Comparison of ENCODE assay signal across 15 cellular contexts in the genomic region with DNA sequence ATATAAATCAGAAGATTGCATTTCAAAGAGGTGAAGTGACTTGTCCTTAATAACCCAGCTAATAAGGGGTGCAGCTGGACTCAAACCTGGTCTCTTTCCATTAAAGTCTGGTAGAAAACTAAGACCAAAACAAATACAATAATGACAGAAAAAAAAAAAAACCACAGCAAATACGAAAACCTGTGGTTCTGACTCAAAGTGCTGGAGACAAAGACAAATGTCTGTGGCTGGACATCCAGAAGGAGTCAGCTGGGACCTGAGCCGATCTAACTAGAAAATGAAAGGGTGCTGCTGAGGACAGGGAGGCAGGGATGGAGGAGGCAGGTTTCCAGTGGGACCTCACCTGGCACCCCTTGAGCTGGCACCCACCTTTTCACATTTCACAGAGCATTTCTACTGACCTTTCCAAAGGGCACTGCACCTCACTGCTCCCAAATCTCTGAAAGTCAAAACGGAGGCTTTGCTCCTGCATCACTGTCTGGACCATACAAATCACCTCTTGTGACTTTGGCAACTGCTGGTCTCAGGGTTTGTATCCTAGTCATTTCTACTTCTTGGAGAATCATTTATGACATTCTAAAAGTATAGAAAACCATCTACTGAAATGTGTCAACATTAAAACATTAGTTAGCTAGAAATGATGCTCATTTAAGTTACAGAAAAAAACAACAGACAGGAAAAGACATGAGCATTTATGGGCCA.
DNase-seq lines count a peak whose midpoint lies in the region; ATAC-seq and TF ChIP-seq lines count a peak whose summit lies in the region.
"Had no signal": no experiment of that assay in that cellular context is flagged by ENCODE, and none has a peak within 500 bp of the region (broad histone marks: within the 10 kb centered on the region; RNA-seq: fewer than 3 reads in every experiment).

No MANE protein-coding gene starts in this region.

- H3K27ac Mint-ChIP-seq in central memory CD8-positive, alpha-beta T cell (ENCODE audit: low read depth) = peak overlapping the region; percentile 13
- no peak overlapping the region for H3K27ac Mint-ChIP-seq in glutamatergic neuron (ENCODE audit: unreplicated experiment)
- H3K27ac Mint-ChIP-seq in effector memory CD8-positive, alpha-beta T cell = no peak overlapping the region

- H3K9me3 Mint-ChIP-seq in central memory CD8-positive, alpha-beta T cell = no peaks in the 10 kb centered on the region
- H3K9me3 Mint-ChIP-seq in glutamatergic neuron (ENCODE audit: unreplicated experiment) = peaks cover 4% of the 10 kb centered on the region
- H3K9me3 Mint-ChIP-seq in effector memory CD8-positive, alpha-beta T cell = no peaks in the 10 kb centered on the region

- no peak overlapping the region for H3K4me3 Mint-ChIP-seq in central memory CD8-positive, alpha-beta T cell
- no peak overlapping the region for H3K4me3 Mint-ChIP-seq in glutamatergic neuron (ENCODE audit: unreplicated experiment)
- no peak overlapping the region for H3K4me3 Mint-ChIP-seq in effector memory CD8-positive, alpha-beta T cell
- H3K4me3 Mint-ChIP-seq: T-helper 17 cell had no signal

- TF ChIP-seq POLR2A in stomach (IDR thresholded peaks at IDR 0.05) = no peak

- TF ChIP-seq EP300 in stomach (IDR thresholded peaks at IDR 0.05) = no peak

- peaks cover 67% of the 10 kb centered on the region for H3K4me1 ChIP-seq in left ventricle myocardium inferior
- peaks cover 0 to 21% (median 15%) of the 10 kb centered on the region in 4 donors for H3K4me1 ChIP-seq in stomach
- H3K4me1 ChIP-seq: ascending aorta had no signal

- H3K4me1 Mint-ChIP-seq in central memory CD8-positive, alpha-beta T cell = peaks cover 4% of the 10 kb centered on the region
- H3K4me1 Mint-ChIP-seq in glutamatergic neuron (ENCODE audit: low read depth, unreplicated experiment) = peaks cover 5% of the 10 kb centered on the region
- H3K4me1 Mint-ChIP-seq in effector memory CD8-positive, alpha-beta T cell (ENCODE audit: low read depth in 2 of 2) = peaks cover 0 to 7% of the 10 kb centered on the region in 2 donors

- H3K9me3 ChIP-seq in left ventricle myocardium inferior (replicated peaks) = no peaks in the 10 kb centered on the region
- H3K9me3 ChIP-seq in stomach = no peaks in the 10 kb centered on the region
- H3K9me3 ChIP-seq: ascending aorta had no signal

- H3K4me3 ChIP-seq in left ventricle myocardium inferior (no peak overlapping the region), stomach (no peak overlapping the region)
- H3K4me3 ChIP-seq: ascending aorta, spleen had no signal

- WGBS in stomach, 5 donors = 54 to 69% (median 66%) methylated on average over 3 of the region's 3 CpGs

- no peaks in the 10 kb centered on the region for H3K27me3 Mint-ChIP-seq in central memory CD8-positive, alpha-beta T cell
- peaks cover 2% of the 10 kb centered on the region for H3K27me3 Mint-ChIP-seq in glutamatergic neuron (ENCODE audit: unreplicated experiment)
- H3K27me3 Mint-ChIP-seq in effector memory CD8-positive, alpha-beta T cell = peaks cover 0 to 14% of the 10 kb centered on the region in 2 donors

- H3K36me3 ChIP-seq in left ventricle myocardium inferior (no peaks in the 10 kb centered on the region), stomach (no peaks in the 10 kb centered on the region)
- H3K36me3 ChIP-seq: ascending aorta, spleen had no signal

- ATAC-seq in left ventricle myocardium superior (no peak), HG03432 (IDR thresholded peaks at IDR 0.05; ENCODE audit: unreplicated experiment) (peak; percentile 37), GM19452 (IDR thresholded peaks at IDR 0.05; ENCODE audit: unreplicated experiment) (no peak)
- no peak for ATAC-seq in central memory CD8-positive, alpha-beta T cell (replicated peaks; ENCODE audit: extremely low read depth, poor library complexity, severe bottlenecking)
- ATAC-seq in effector memory CD8-positive, alpha-beta T cell (replicated peaks) = no peak
- ATAC-seq: Right ventricle myocardium inferior, T-helper 17 cell had no signal

- H3K27ac ChIP-seq in left ventricle myocardium inferior (replicated peaks) = peak overlapping the region; percentile 100
- H3K27ac ChIP-seq in stomach = peak overlapping the region in 4 of 5 donors; percentile 17 to 57 (median 36)
- H3K27ac ChIP-seq: ascending aorta had no signal

- intact Hi-C loops in left ventricle myocardium inferior (cut with micrococcal nuclease) (no loop called here), left ventricle myocardium superior (cut with micrococcal nuclease) (no loop called here), stomach (cut with DNase I; ENCODE audit: low total_unique reads) (no loop called here)

- DNase-seq in left ventricle myocardium inferior (no peak), left ventricle myocardium superior (no peak), stomach (no peak), glutamatergic neuron (no peak)
- no peak for DNase-seq in central memory CD8-positive, alpha-beta T cell (ENCODE audit: low spot score in 2 of 2)
- DNase-seq in effector memory CD8-positive, alpha-beta T cell = no peak
- DNase-seq: AML-193, dermis blood vessel endothelial cell, NCI-H2171, spleen, T-helper 17 cell had no signal

- no peaks in the 10 kb centered on the region for H3K36me3 Mint-ChIP-seq in central memory CD8-positive, alpha-beta T cell (ENCODE audit: insufficient read depth)
- no peaks in the 10 kb centered on the region for H3K36me3 Mint-ChIP-seq in glutamatergic neuron (ENCODE audit: unreplicated experiment)
- no peaks in the 10 kb centered on the region for H3K36me3 Mint-ChIP-seq in effector memory CD8-positive, alpha-beta T cell (ENCODE audit: insufficient read depth)

- no peaks in the 10 kb centered on the region for H3K27me3 ChIP-seq in left ventricle myocardium inferior (ENCODE audit: low read depth)
- H3K27me3 ChIP-seq in stomach = no peaks in the 10 kb centered on the region
- H3K27me3 ChIP-seq: ascending aorta, spleen had no signal

- TF ChIP-seq CTCF in left ventricle myocardium inferior (IDR thresholded peaks at IDR 0.05; ENCODE audit: borderline replicate concordance) = no peak
- no peak for TF ChIP-seq CTCF in stomach (IDR thresholded peaks at IDR 0.05)
- no peak for TF ChIP-seq CTCF in glutamatergic neuron (IDR thresholded peaks at IDR 0.05; ENCODE audit: partially characterized antibody, unreplicated experiment)
